Comparison of ENCODE assay signal across 1 cellular context in the genomic region with DNA sequence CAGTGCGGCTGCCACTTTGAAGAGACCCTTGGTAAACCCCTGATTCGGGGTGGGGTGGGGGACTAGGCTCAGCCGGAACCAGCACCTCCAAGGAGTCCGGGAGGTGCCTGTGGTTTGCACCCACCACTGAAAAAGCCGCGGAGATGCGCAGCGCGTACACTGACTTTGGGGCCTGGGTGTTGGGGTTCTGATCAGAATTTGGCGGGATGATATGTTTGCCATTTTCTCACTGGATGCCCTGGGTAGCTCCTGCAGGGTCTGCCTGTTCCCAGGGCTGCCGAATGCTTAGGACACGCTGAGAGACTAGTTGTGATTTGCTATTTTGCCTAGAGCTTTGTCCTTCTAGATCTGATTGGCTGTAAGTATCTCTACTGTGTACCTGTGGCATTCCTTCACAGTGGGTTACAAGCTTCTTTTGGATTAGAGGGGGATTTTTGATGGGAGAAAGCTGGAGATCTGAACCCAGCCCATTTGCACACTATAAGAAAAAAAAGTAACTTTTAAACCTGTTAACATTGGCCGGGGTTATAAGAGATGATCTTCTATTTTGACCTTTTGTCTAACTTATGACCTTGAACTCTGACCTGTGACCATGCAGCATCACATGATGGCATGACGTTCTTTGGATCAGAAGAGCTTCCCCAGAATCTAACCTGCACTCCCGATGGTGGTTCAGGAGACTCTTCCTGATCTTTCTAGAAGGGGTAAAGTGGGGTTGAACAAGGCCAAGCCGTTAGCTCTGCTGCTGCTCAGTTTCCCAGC.
TF ChIP-seq lines count a peak whose summit lies in the region.

No MANE protein-coding gene starts in this region.

TF ChIP-seq in WTC11, 78 proteins besides CTCF, POLR2A, EP300 and RAD21 (continued from another document):
- TF ChIP-seq, protein P1, sequence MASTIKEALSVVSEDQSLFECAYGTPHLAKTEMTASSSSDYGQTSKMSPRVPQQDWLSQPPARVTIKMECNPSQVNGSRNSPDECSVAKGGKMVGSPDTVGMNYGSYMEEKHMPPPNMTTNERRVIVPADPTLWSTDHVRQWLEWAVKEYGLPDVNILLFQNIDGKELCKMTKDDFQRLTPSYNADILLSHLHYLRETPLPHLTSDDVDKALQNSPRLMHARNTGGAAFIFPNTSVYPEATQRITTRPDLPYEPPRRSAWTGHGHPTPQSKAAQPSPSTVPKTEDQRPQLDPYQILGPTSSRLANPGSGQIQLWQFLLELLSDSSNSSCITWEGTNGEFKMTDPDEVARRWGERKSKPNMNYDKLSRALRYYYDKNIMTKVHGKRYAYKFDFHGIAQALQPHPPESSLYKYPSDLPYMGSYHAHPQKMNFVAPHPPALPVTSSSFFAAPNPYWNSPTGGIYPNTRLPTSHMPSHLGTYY (CRISPR knock-in tag; IDR thresholded peaks at IDR 0.05), result no peak
- TF ChIP-seq, protein P2, sequence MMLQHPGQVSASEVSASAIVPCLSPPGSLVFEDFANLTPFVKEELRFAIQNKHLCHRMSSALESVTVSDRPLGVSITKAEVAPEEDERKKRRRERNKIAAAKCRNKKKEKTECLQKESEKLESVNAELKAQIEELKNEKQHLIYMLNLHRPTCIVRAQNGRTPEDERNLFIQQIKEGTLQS (CRISPR knock-in tag; conservative IDR thresholded peaks at IDR 0.05), result no peak
- TF ChIP-seq ZBTB21 (CRISPR knock-in tag; IDR thresholded peaks at IDR 0.05; ENCODE audit: borderline replicate concordance) (no peak), FOXK1 (CRISPR knock-in tag; IDR thresholded peaks at IDR 0.05) (no peak)
- TF ChIP-seq, protein P3, sequence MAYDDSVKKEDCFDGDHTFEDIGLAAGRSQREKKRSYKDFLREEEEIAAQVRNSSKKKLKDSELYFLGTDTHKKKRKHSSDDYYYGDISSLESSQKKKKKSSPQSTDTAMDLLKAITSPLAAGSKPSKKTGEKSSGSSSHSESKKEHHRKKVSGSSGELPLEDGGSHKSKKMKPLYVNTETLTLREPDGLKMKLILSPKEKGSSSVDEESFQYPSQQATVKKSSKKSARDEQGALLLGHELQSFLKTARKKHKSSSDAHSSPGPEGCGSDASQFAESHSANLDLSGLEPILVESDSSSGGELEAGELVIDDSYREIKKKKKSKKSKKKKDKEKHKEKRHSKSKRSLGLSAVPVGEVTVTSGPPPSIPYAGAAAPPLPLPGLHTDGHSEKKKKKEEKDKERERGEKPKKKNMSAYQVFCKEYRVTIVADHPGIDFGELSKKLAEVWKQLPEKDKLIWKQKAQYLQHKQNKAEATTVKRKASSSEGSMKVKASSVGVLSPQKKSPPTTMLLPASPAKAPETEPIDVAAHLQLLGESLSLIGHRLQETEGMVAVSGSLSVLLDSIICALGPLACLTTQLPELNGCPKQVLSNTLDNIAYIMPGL (CRISPR knock-in tag; IDR thresholded peaks at IDR 0.05), result no peak
